16 cellular contexts compared by ENCODE assay signal in genomic region chr17:4393806-4394205, GRCh38. TPM values are rescaled to one million over a fixed set of nuclear protein-coding genes. Genes with fewer than 3 reads are reported as not detected.
DNase-seq lines count a peak whose midpoint lies in the region; ATAC-seq and TF ChIP-seq lines count a peak whose summit lies in the region.
"Had no signal": no experiment of that assay in that cellular context is flagged by ENCODE, and none has a peak within 500 bp of the region (broad histone marks: within the 10 kb centered on the region; RNA-seq: fewer than 3 reads in every experiment).

No MANE protein-coding gene starts in this region.

- H4K20me1 ChIP-seq in GM23338 (replicated peaks; ENCODE audit: insufficient read depth): no peaks in the 10 kb centered on the region

- peak overlapping the region; percentile 37 for H2BK5ac ChIP-seq in trophoblast cell (ENCODE audit: low read depth, low read length, poor library complexity)

- 0 out of 2 replicates have a peak overlapping the region, but pooled peaks have one; percentile 24 for H3K4me2 ChIP-seq in GM23338
- peak overlapping the region; percentile 29 for H3K4me2 ChIP-seq in trophoblast cell (ENCODE audit: low read length)

- H3K14ac ChIP-seq in trophoblast cell (ENCODE audit: low read length): peak overlapping the region; percentile 49

- H3K9ac ChIP-seq in trophoblast cell (ENCODE audit: low read length): no peak overlapping the region

- peaks cover 8% of the 10 kb centered on the region for H3F3A ChIP-seq in GM23338 (replicated peaks; ENCODE audit: low read depth)

- no peak overlapping the region for H3K4me3 ChIP-seq in GM23338
- peak overlapping the region in 1 of 3 donors; percentile 37 for H3K4me3 ChIP-seq in breast epithelium
- no peak overlapping the region for H3K4me3 ChIP-seq in trophoblast cell (ENCODE audit: low read depth, low read length)
- no peak overlapping the region for H3K4me3 ChIP-seq in MG63
- H3K4me3 ChIP-seq in CD8-positive, alpha-beta T cell (ENCODE audit: low read depth, low read length): no peak overlapping the region

- WGBS in trophoblast cell (ENCODE audit: extremely low coverage, insufficient coverage, insufficient read length): no CpG with 5 or more reads among the region's 7 CpGs

- POLR2A ChIA-PET in CD8-positive, alpha-beta T cell (lab: Charles Lee): no interaction called here

- intact Hi-C loops in breast epithelium (cut with DNase I; ENCODE audit: low total_unique reads): no loop called here
- intact Hi-C loops in CD8-positive, alpha-beta T cell (cut with DNase I, micrococcal nuclease): no loop called here

- H4K91ac ChIP-seq in trophoblast cell (ENCODE audit: low read depth, low read length): peak overlapping the region; percentile 82

- peaks cover 17% of the 10 kb centered on the region for H3K79me1 ChIP-seq in trophoblast cell (ENCODE audit: low read length)

- H3K36me3 ChIP-seq in GM23338 (ENCODE audit: insufficient read depth) (no peaks in the 10 kb centered on the region), breast epithelium (no peaks in the 10 kb centered on the region), trophoblast cell (ENCODE audit: control insufficient read depth in 1 of 2, insufficient read depth in 2 of 2, low read length in 2 of 2) (no peaks in the 10 kb centered on the region), MG63 (no peaks in the 10 kb centered on the region)
- H3K36me3 ChIP-seq in CD8-positive, alpha-beta T cell (ENCODE audit: insufficient read depth, low read length): no peaks in the 10 kb centered on the region

- H3K27me3 ChIP-seq in GM23338 (ENCODE audit: insufficient read depth) (no peaks in the 10 kb centered on the region), breast epithelium (no peaks in the 10 kb centered on the region), trophoblast cell (ENCODE audit: insufficient read depth, low read length) (no peaks in the 10 kb centered on the region), MG63 (no peaks in the 10 kb centered on the region)
- no peaks in the 10 kb centered on the region for H3K27me3 ChIP-seq in CD8-positive, alpha-beta T cell (ENCODE audit: insufficient read depth, low read length)

- H3K9me2 ChIP-seq in GM23338 (ENCODE audit: insufficient read depth): no peaks in the 10 kb centered on the region

- H3K79me2 ChIP-seq in GM23338 (replicated peaks; ENCODE audit: insufficient read depth): peaks cover 4% of the 10 kb centered on the region
- H3K79me2 ChIP-seq in trophoblast cell (ENCODE audit: control insufficient read depth, insufficient read depth, low read length, poor library complexity): peaks cover 2% of the 10 kb centered on the region

- H3K9me3 Mint-ChIP-seq in GM23338: no peaks in the 10 kb centered on the region; the same call in 2 of the 3 replicates
- H3K9me3 Mint-ChIP-seq in CD8-positive, alpha-beta T cell: no peaks in the 10 kb centered on the region
- H3K9me3 Mint-ChIP-seq: activated CD4-positive, alpha-beta memory T cell treated with anti-CD3 and anti-CD28 coated beads for 36 hours; activated naive CD8-positive, alpha-beta T cell treated with anti-CD3 and anti-CD28 coated beads, Interleukin-2, amount 10 ng/mL, durations not matched to agents 7 days and 5 days; activated T-cell treated with anti-CD3 and anti-CD28 coated beads, Interleukin-2, amount 50 U/mL, for 4 hours; naive B cell had no signal

- H3K27ac ChIP-seq in GM23338 (ENCODE audit: low read depth): peak overlapping the region; percentile 75
- peak overlapping the region; percentile 65 to 89 for H3K27ac ChIP-seq in breast epithelium
- H3K27ac ChIP-seq in trophoblast cell (ENCODE audit: low read depth, low read length): peak overlapping the region; percentile 85
- H3K27ac ChIP-seq in CD8-positive, alpha-beta T cell (ENCODE audit: low read depth, low read length): no peak overlapping the region

- H3K23ac ChIP-seq in trophoblast cell (ENCODE audit: low read length): no peak overlapping the region

- H2AFZ ChIP-seq in GM23338 (peak overlapping the region; percentile 61), trophoblast cell (ENCODE audit: insufficient read depth, low read length, poor library complexity) (peak overlapping the region; percentile 32)

- peak overlapping the region; percentile 78 for H4K8ac ChIP-seq in trophoblast cell (ENCODE audit: low read depth, low read length)

- peak overlapping the region; percentile 79 for H3K27ac Mint-ChIP-seq in GM23338
- H3K27ac Mint-ChIP-seq in CD8-positive, alpha-beta T cell: no peak overlapping the region
- H3K27ac Mint-ChIP-seq: activated CD4-positive, alpha-beta memory T cell treated with anti-CD3 and anti-CD28 coated beads for 36 hours had no signal

- peak overlapping the region; percentile 80 for H2BK12ac ChIP-seq in trophoblast cell (ENCODE audit: low read length)

- CTCF ChIA-PET in CD8-positive, alpha-beta T cell (lab: Charles Lee): interaction anchor here (0.6 to 0.8 kb wide), 2 partner anchors 12 to 29 kb away, joined by 3 to 5 read pairs; no protein-coding TSS in a partner anchor

- H3K36me3 Mint-ChIP-seq in GM23338 (ENCODE audit: low read depth): no peaks in the 10 kb centered on the region; the same call in 2 of the 3 replicates
- no peaks in the 10 kb centered on the region for H3K36me3 Mint-ChIP-seq in CD8-positive, alpha-beta T cell
- H3K36me3 Mint-ChIP-seq: activated CD4-positive, alpha-beta memory T cell treated with anti-CD3 and anti-CD28 coated beads for 36 hours; activated naive CD8-positive, alpha-beta T cell treated with anti-CD3 and anti-CD28 coated beads, Interleukin-2, amount 10 ng/mL, durations not matched to agents 7 days and 5 days; naive B cell had no signal

- TF ChIP-seq CTCF in GM23338 (conservative IDR thresholded peaks at IDR 0.05; ENCODE audit: low read depth in 2 of 2) (no peak), breast epithelium (IDR thresholded peaks at IDR 0.05) (no peak)
- TF ChIP-seq CTCF in CD8-positive, alpha-beta T cell (IDR thresholded peaks at IDR 0.05): no peak

- no peak overlapping the region for H3K4me3 Mint-ChIP-seq in GM23338
- H3K4me3 Mint-ChIP-seq in CD8-positive, alpha-beta T cell: no peak overlapping the region
- H3K4me3 Mint-ChIP-seq: activated CD4-positive, alpha-beta memory T cell treated with anti-CD3 and anti-CD28 coated beads for 36 hours; activated naive CD8-positive, alpha-beta T cell treated with anti-CD3 and anti-CD28 coated beads, Interleukin-2, amount 10 ng/mL, durations not matched to agents 7 days and 5 days; activated T-cell treated with anti-CD3 and anti-CD28 coated beads, Interleukin-2, amount 50 U/mL, for 4 hours had no signal

- H2AK5ac ChIP-seq in trophoblast cell (ENCODE audit: low read length): peak overlapping the region; percentile 56

- peak overlapping the region; percentile 54 for H2BK120ac ChIP-seq in trophoblast cell (ENCODE audit: insufficient read depth, low read length, poor library complexity)

- DNase-seq in GM23338 (ENCODE audit: low spot score): no peak
- peak; percentile 11 to 23 for DNase-seq in NCI-H187 (lab: John Stamatoyannopoulos, UW)
- peak in 1 of 2 donors; percentile 36 for DNase-seq in breast epithelium (ENCODE audit: low spot score in 2 of 2)
- no peak for DNase-seq in trophoblast cell
- DNase-seq in MG63: no peak
- DNase-seq in CD8-positive, alpha-beta T cell: no peak
- no peak for DNase-seq in GOT3 (lab: John Stamatoyannopoulos, UW)
- DNase-seq: activated CD4-positive, alpha-beta memory T cell treated with anti-CD3 and anti-CD28 coated beads for 36 hours; activated naive CD8-positive, alpha-beta T cell treated with anti-CD3 and anti-CD28 coated beads, Interleukin-2, amount 10 ng/mL, durations not matched to agents 7 days and 5 days; activated T-cell treated with anti-CD3 and anti-CD28 coated beads, Interleukin-2, amount 50 U/mL, for 4 hours; naive B cell; NCI-H1092 treated with DMSO at 0.1 percent for 48 hours; NCI-H446 treated with DMSO at 0.1 percent for 48 hours; stimulated activated CD4-positive, alpha-beta T cell treated with anti-CD3 and anti-CD28 coated beads, Interleukin-1b, Interleukin-23, amount 100 ng/mL, for 48 hours had no signal

- no peak for ATAC-seq in GM23338
- no peak for ATAC-seq in HG03442 (IDR thresholded peaks at IDR 0.05; ENCODE audit: unreplicated experiment)
- no peak for ATAC-seq in CD8-positive, alpha-beta T cell
- ATAC-seq: activated T-cell treated with anti-CD3 and anti-CD28 coated beads, Interleukin-2, amount 50 U/mL, for 4 hours; SK-N-SH treated with all-trans-retinoic acid at 6 μM for 48 hours had no signal

- peak overlapping the region; percentile 39 for H3K4ac ChIP-seq in trophoblast cell (ENCODE audit: low read depth, low read length)

- peak overlapping the region; percentile 37 for H3K18ac ChIP-seq in trophoblast cell (ENCODE audit: low read length)

- peaks cover 25% of the 10 kb centered on the region for H3K27me3 Mint-ChIP-seq in GM23338 (ENCODE audit: insufficient read depth, low read depth, poor library complexity)
- H3K27me3 Mint-ChIP-seq in CD8-positive, alpha-beta T cell (ENCODE audit: low read depth): no peaks in the 10 kb centered on the region
- H3K27me3 Mint-ChIP-seq: naive B cell had no signal

- H3K9me3 ChIP-seq in breast epithelium (no peaks in the 10 kb centered on the region), trophoblast cell (ENCODE audit: insufficient read depth, low read depth, low read length) (no peaks in the 10 kb centered on the region), MG63 (no peaks in the 10 kb centered on the region)
- no peaks in the 10 kb centered on the region for H3K9me3 ChIP-seq in CD8-positive, alpha-beta T cell (ENCODE audit: low read length)

- H3K4me1 ChIP-seq in GM23338 (ENCODE audit: insufficient read depth) (peaks cover 31% of the 10 kb centered on the region), breast epithelium (peaks cover 0 to 4% of the 10 kb centered on the region in 2 donors), trophoblast cell (ENCODE audit: control insufficient read depth in 1 of 2, insufficient read depth in 2 of 2, low read length in 2 of 2) (peaks cover 26 to 27% of the 10 kb centered on the region in 2 experiments)
- no peaks in the 10 kb centered on the region for H3K4me1 ChIP-seq in CD8-positive, alpha-beta T cell (ENCODE audit: insufficient read depth, low read length)

- TF ChIP-seq POLR2A in breast epithelium (IDR thresholded peaks at IDR 0.05): no peak

- peaks cover 33% of the 10 kb centered on the region for H3K4me1 Mint-ChIP-seq in GM23338
- peaks cover 3% of the 10 kb centered on the region for H3K4me1 Mint-ChIP-seq in CD8-positive, alpha-beta T cell (ENCODE audit: low read depth)

- no peak overlapping the region for H4K12ac ChIP-seq in trophoblast cell (ENCODE audit: low read depth, low read length)

RNA-seq across cellular contexts. Expression of gene UBE2G1, which starts 27.3 kb away (rescaled TPM):
- 145 and 161 TPM in 2 replicates for total RNA-seq in GM23338 (2014; rRNA removed; shearing (Covaris generic))
- 64.2 and 71.9 TPM in 2 replicates for polyA plus RNA-seq in GM23338 (2016; fragmentation: Nextera tagmentation; extraction: Ambion mirVana)
- total RNA-seq in breast epithelium: 10 to 100 TPM; 43.3 to 56.5 (median 43.4) TPM
- 225 and 236 TPM in 2 replicates for polyA plus RNA-seq in trophoblast cell (2013)
- 18.9 and 33.9 TPM in 2 replicates for total RNA-seq in MG63 (2014; rRNA removed; shearing (Covaris generic); ENCODE audit: low replicate concordance)
- total RNA-seq in CD8-positive, alpha-beta T cell: 10 to 100 TPM; 65.8 to 68.0 TPM

RNA-seq across cellular contexts. Expression of gene SPNS3, which starts 39.9 kb away (rescaled TPM):
- not detected in 2 replicates for total RNA-seq in GM23338 (2014; rRNA removed; shearing (Covaris generic))
- not detected in 2 replicates for polyA plus RNA-seq in GM23338 (2016; fragmentation: Nextera tagmentation; extraction: Ambion mirVana)
- total RNA-seq in breast epithelium: under 1 TPM in 1 of 3 donors, not detected in 2; 0.15 TPM
- 2.2 TPM in 2 replicates for polyA plus RNA-seq in trophoblast cell (2013)
- total RNA-seq in MG63 (2014; rRNA removed; shearing (Covaris generic); ENCODE audit: low replicate concordance): 1.3 TPM in 1 of 2 replicates, not detected in the other
- 1 to 10 TPM; 3.4 TPM for total RNA-seq in CD8-positive, alpha-beta T cell

Comparison
In these comparisons a context has a peak if more than half of its experiments do, and no peak if none do; other contexts are left out.
1. DNase-seq: peak in NCI-H187 (2 of 2); none in GM23338 (single experiment), trophoblast cell (0 of 2), MG63 (single experiment), CD8-positive, alpha-beta T cell (0 of 7) and GOT3 (single experiment).